In the genomic region with DNA sequence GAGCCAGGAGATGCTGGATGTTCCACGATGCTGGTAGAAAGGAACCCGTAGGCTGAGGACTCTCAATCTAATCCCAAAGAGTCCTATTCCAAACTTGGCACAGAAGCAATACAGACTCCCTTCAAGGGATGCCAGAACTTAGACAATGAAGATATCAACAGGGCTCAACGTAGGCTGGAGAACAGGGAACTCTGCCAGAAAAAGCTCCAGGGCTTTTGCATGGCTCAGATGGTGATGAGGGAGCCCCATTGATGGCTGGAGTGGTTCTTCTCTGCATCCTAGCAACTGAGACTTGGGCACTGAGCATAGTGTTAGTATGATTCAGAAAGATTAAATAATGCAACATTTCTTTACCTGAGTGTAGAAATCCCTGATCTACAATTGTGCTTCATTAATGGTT, we compare ENCODE assay signal across 16 cellular contexts.
"Had no signal": no experiment of that assay in that cellular context is flagged by ENCODE, and none has a peak within 500 bp of the region (broad histone marks: within the 10 kb centered on the region; RNA-seq: fewer than 3 reads in every experiment).

No MANE protein-coding gene starts in this region.

- H3K27me3 ChIP-seq: ascending aorta, breast epithelium, pancreas, thyroid gland had no signal

- H3K4me1 ChIP-seq: ascending aorta, breast epithelium, esophagus muscularis mucosa, pancreas, thyroid gland had no signal

- H3K4me3 ChIP-seq: ascending aorta, breast epithelium, esophagus muscularis mucosa, pancreas, thyroid gland had no signal

- H3K27ac ChIP-seq: ascending aorta, breast epithelium, pancreas, thyroid gland had no signal

- ATAC-seq: activated CD8-positive, alpha-beta T cell treated with anti-CD3 and anti-CD28 coated beads, Interleukin-2, amount 10 ng/mL, durations not matched to agents 7 days and 5 days; activated T-cell treated with anti-CD3 and anti-CD28 coated beads, Interleukin-2, amount 50 U/mL, for 4 hours; left cardiac atrium; natural killer cell; pancreas; stimulated activated naive B cell treated with anti-CD40 and anti-IgM and Interleukin-4, amounts not matched to agents 10 μg/mL and 1 μg/mL and 100 μg/mL, for 72 hours had no signal

- DNase-seq: activated CD4-positive, alpha-beta T cell treated with anti-CD3 and anti-CD28 coated beads, Interleukin-2, amount 10 ng/mL, durations not matched to agents 24 days and 14 days; activated CD8-positive, alpha-beta memory T cell treated with anti-CD3 and anti-CD28 coated beads, Interleukin-2, amount 50 U/mL, for 4 hours; activated CD8-positive, alpha-beta T cell treated with anti-CD3 and anti-CD28 coated beads, Interleukin-2, amount 10 ng/mL, durations not matched to agents 7 days and 5 days; activated naive CD4-positive, alpha-beta T cell treated with anti-CD3 and anti-CD28 coated beads, Interleukin-2, amount 10 ng/mL, durations not matched to agents 7 days and 5 days; activated T-cell treated with anti-CD3 and anti-CD28 coated beads, Interleukin-2, amount 50 U/mL, for 4 hours; cerebellar nuclear complex; effector CD8-positive, alpha-beta T cell; left cardiac atrium; mesendoderm; natural killer cell; pancreas; stimulated activated naive B cell treated with anti-CD40 and anti-IgM and Interleukin-4, amounts not matched to agents 10 μg/mL and 1 μg/mL and 100 μg/mL, for 72 hours; thyroid gland had no signal

- H3K36me3 ChIP-seq: ascending aorta, breast epithelium, esophagus muscularis mucosa, pancreas, thyroid gland had no signal

- H3K9me3 ChIP-seq: ascending aorta, breast epithelium, esophagus muscularis mucosa, pancreas, thyroid gland had no signal
